Comparison of ENCODE assay signal across 16 cellular contexts in the genomic region with DNA sequence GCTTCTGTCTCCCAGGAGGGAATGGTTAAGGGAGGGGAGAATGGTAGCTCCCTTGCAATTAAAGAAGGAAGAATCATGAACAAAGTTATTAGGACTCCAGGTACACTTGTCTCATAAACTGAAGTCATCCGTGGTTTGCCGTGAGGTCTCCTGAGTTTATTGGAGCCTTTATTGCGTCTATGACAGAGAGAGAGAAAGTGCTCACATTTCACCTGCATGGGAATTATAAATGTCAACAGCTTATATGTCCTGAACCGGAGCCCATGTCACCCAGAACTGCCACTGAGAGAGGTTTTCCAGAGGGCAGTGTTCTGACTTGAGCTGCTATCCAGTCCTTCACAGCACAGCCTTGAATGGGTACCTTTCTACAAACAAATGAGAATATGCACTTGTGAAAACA.
DNase-seq lines count a peak whose midpoint lies in the region; ATAC-seq and TF ChIP-seq lines count a peak whose summit lies in the region.
"Had no signal": no experiment of that assay in that cellular context is flagged by ENCODE, and none has a peak within 500 bp of the region (broad histone marks: within the 10 kb centered on the region; RNA-seq: fewer than 3 reads in every experiment).

No MANE protein-coding gene starts in this region.

- H3K9me3 Mint-ChIP-seq in activated T-helper 17 cell treated with anti-CD3 and anti-CD28 coated beads, Interleukin-2, amount 50 U/mL, for 72 hours, result no peaks in the 10 kb centered on the region

- H3K9me3 ChIP-seq in left ventricle myocardium inferior (replicated peaks), result no peaks in the 10 kb centered on the region
- H3K9me3 ChIP-seq in right cardiac atrium (ENCODE audit: control insufficient read depth, low read length), result no peaks in the 10 kb centered on the region
- H3K9me3 ChIP-seq in mucosa of rectum (ENCODE audit: control insufficient read depth in 2 of 2, low read length in 2 of 2), result no peaks in the 10 kb centered on the region
- no peaks in the 10 kb centered on the region for H3K9me3 ChIP-seq in tibial artery

- peaks cover 75% of the 10 kb centered on the region for H3K36me3 Mint-ChIP-seq in activated T-helper 17 cell treated with anti-CD3 and anti-CD28 coated beads, Interleukin-2, amount 50 U/mL, for 72 hours (ENCODE audit: low read depth)

- peaks cover 5% of the 10 kb centered on the region for H3K4me1 Mint-ChIP-seq in activated T-helper 17 cell treated with anti-CD3 and anti-CD28 coated beads, Interleukin-2, amount 50 U/mL, for 72 hours

- 74% methylated on average over 4 of the region's 4 CpGs for WGBS in right cardiac atrium

- H3K4me3 ChIP-seq in left ventricle myocardium inferior (no peak overlapping the region), right cardiac atrium (ENCODE audit: low read length) (no peak overlapping the region), mucosa of rectum (ENCODE audit: low read length in 2 of 2) (no peak overlapping the region), tibial artery (no peak overlapping the region)
- H3K4me3 ChIP-seq: BLaER1 treated with 17β-estradiol and CSF1 and Interleukin-3, amounts not matched to agents 10 nM and 100 nM; SK-N-MC had no signal

- no peaks in the 10 kb centered on the region for H3K27me3 Mint-ChIP-seq in activated T-helper 17 cell treated with anti-CD3 and anti-CD28 coated beads, Interleukin-2, amount 50 U/mL, for 72 hours

- H3K27ac ChIP-seq in left ventricle myocardium inferior (replicated peaks) (peak overlapping the region; percentile 72), right cardiac atrium (ENCODE audit: low read length) (no peak overlapping the region), mucosa of rectum (ENCODE audit: low read depth in 2 of 2, low read length in 2 of 2) (peak overlapping the region; percentile 50 to 59), tibial artery (peak overlapping the region; percentile 35 to 61)
- H3K27ac ChIP-seq: SK-N-MC had no signal

- DNase-seq in left ventricle myocardium inferior, result no peak
- no peak for DNase-seq in right cardiac atrium
- DNase-seq in tibial artery, result no peak
- no peak for DNase-seq in cerebellar nuclear complex (lab: John Stamatoyannopoulos, UW)
- DNase-seq: KBM-7, MV-4-11, NCI-H187 treated with DMSO at 0.1 percent for 48 hours, NCI-H345, NCI-H524 treated with DMSO at 0.1 percent for 48 hours, SHP77 had no signal

- H3K27ac Mint-ChIP-seq in activated T-helper 17 cell treated with anti-CD3 and anti-CD28 coated beads, Interleukin-2, amount 50 U/mL, for 72 hours, result peak overlapping the region; percentile 48

- intact Hi-C loops in left ventricle myocardium inferior (cut with micrococcal nuclease) (no loop called here), right cardiac atrium (cut with DNase I) (no loop called here), tibial artery (cut with DNase I; ENCODE audit: low total_unique reads) (loop anchor here (10.0 kb wide), 1 partner anchor 46 kb away; no protein-coding TSS in a partner anchor)

- peak overlapping the region in 1 of 2 donors; percentile 21 for H3K9ac ChIP-seq in mucosa of rectum (ENCODE audit: low read depth in 1 of 2, low read length in 2 of 2)
- H3K9ac ChIP-seq: BLaER1 treated with 17β-estradiol and CSF1 and Interleukin-3, amounts not matched to agents 10 nM and 100 nM had no signal

- H3K4me3 Mint-ChIP-seq in activated T-helper 17 cell treated with anti-CD3 and anti-CD28 coated beads, Interleukin-2, amount 50 U/mL, for 72 hours, result no peak overlapping the region

- H3K27me3 ChIP-seq in left ventricle myocardium inferior (ENCODE audit: low read depth) (no peaks in the 10 kb centered on the region), right cardiac atrium (ENCODE audit: control insufficient read depth, insufficient read depth) (no peaks in the 10 kb centered on the region), mucosa of rectum (ENCODE audit: control insufficient read depth in 2 of 2, insufficient read depth in 2 of 2, low read length in 2 of 2) (no peaks in the 10 kb centered on the region), tibial artery (no peaks in the 10 kb centered on the region)
- H3K27me3 ChIP-seq: BLaER1 treated with 17β-estradiol and CSF1 and Interleukin-3, amounts not matched to agents 10 nM and 100 nM had no signal

- H3K36me3 ChIP-seq in left ventricle myocardium inferior, result peaks cover 41% of the 10 kb centered on the region
- peaks cover 36% of the 10 kb centered on the region in 2 donors for H3K36me3 ChIP-seq in mucosa of rectum (ENCODE audit: control insufficient read depth in 2 of 2, insufficient read depth in 2 of 2, low read length in 2 of 2)
- peaks cover 32 to 92% (median 62%) of the 10 kb centered on the region in 3 donors for H3K36me3 ChIP-seq in tibial artery

- TF ChIP-seq CTCF in left ventricle myocardium inferior (IDR thresholded peaks at IDR 0.05; ENCODE audit: borderline replicate concordance) (no peak), tibial artery (IDR thresholded peaks at IDR 0.05) (no peak)

- H3K4me1 ChIP-seq in left ventricle myocardium inferior (peaks cover 56% of the 10 kb centered on the region), right cardiac atrium (ENCODE audit: control insufficient read depth, insufficient read depth, low read length) (peaks cover 4% of the 10 kb centered on the region), mucosa of rectum (ENCODE audit: control insufficient read depth in 2 of 2, insufficient read depth in 2 of 2, low read length in 2 of 2) (peaks cover 7 to 10% of the 10 kb centered on the region in 2 donors), tibial artery (peaks cover 4 to 24% (median 22%) of the 10 kb centered on the region in 4 donors)

- ATAC-seq in right cardiac atrium, result no peak
- ATAC-seq in activated T-helper 17 cell treated with anti-CD3 and anti-CD28 coated beads, Interleukin-2, amount 50 U/mL, for 72 hours (replicated peaks), result no peak
- no peak for ATAC-seq in GM21619 (IDR thresholded peaks at IDR 0.05; ENCODE audit: unreplicated experiment)
- ATAC-seq in HG03139 (IDR thresholded peaks at IDR 0.05; ENCODE audit: unreplicated experiment), result no peak
